ENCODE assay signal across 14 cellular contexts in the genomic region with DNA sequence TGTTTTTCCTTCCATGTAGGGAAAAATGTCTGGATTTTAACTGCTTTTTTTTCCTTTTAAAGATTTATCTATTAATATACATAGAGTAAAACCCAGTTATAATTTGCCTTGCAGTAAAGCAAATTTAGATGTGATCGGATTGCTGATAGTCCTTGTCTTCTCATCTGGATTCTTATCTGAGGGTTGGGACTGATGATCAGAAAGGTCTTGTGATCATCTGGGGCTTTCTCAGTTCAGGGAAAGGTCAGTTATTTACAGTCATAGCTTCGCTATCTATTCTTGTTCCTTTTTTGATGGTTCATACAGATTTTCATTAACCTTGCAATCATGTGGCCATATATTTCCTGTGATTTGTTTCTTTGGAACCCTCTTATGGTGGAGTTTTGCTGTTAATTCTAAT.
A peak's percentile ranks its signal among the peaks of the same experiment; 100 is the strongest.
DNase-seq lines count a peak whose midpoint lies in the region; ATAC-seq, FAIRE-seq and TF ChIP-seq lines count a peak whose summit lies in the region.
"Had no signal": no experiment of that assay in that cellular context is flagged by ENCODE, and none has a peak within 500 bp of the region (broad histone marks: within the 10 kb centered on the region; RNA-seq: fewer than 3 reads in every experiment).

No MANE protein-coding gene starts in this region.

- no peaks in the 10 kb centered on the region for H3K9me3 ChIP-seq in CD8-positive, alpha-beta memory T cell (ENCODE audit: low read length)
- H3K9me3 ChIP-seq: lower lobe of right lung had no signal

- POLR2A ChIA-PET in activated CD4-positive, alpha-beta T cell treated with anti-CD3 and anti-CD28 coated beads, Interleukin-2, amount 10 ng/mL, durations not matched to agents 7 days and 5 days (lab: Charles Lee): no interaction called here
- POLR2A ChIA-PET in HEK293T (lab: Yijun Ruan, JAX): no interaction called here
- POLR2A ChIA-PET in CD8-positive, alpha-beta memory T cell (lab: Charles Lee): no interaction called here

- H3K4me1 ChIP-seq in CD8-positive, alpha-beta memory T cell (ENCODE audit: insufficient read depth, low read length): no peaks in the 10 kb centered on the region
- H3K4me1 ChIP-seq: lower lobe of right lung had no signal

- no peak overlapping the region for H3K27ac ChIP-seq in CD8-positive, alpha-beta memory T cell (ENCODE audit: low read depth, low read length)
- H3K27ac ChIP-seq: cardiac muscle cell, KMS-11, lower lobe of right lung had no signal

- no peak overlapping the region for H3K27ac Mint-ChIP-seq in activated CD4-positive, alpha-beta T cell treated with anti-CD3 and anti-CD28 coated beads, Interleukin-2, amount 10 ng/mL, durations not matched to agents 7 days and 5 days
- no peak overlapping the region for H3K27ac Mint-ChIP-seq in CD8-positive, alpha-beta memory T cell
- H3K27ac Mint-ChIP-seq: stimulated activated effector memory CD8-positive, alpha-beta T cell treated with anti-CD3 and anti-CD28 coated beads, Interleukin-12 subunit alpha, Interleukin-12 subunit beta, amount 100 ng/mL, for 72 hours had no signal

- H3K4me3 ChIP-seq in choroid plexus epithelial cell (ENCODE audit: low read depth, low read length): no peak overlapping the region
- no peak overlapping the region for H3K4me3 ChIP-seq in CD8-positive, alpha-beta memory T cell (ENCODE audit: low read length)
- H3K4me3 ChIP-seq: cardiac muscle cell, lower lobe of right lung had no signal

- peak; percentile 77 for ATAC-seq in GM19463 (IDR thresholded peaks at IDR 0.05; ENCODE audit: unreplicated experiment)
- ATAC-seq in HG03103 (IDR thresholded peaks at IDR 0.05; ENCODE audit: low read depth, unreplicated experiment): peak; percentile 66
- ATAC-seq in GM19455 (IDR thresholded peaks at IDR 0.05; ENCODE audit: unreplicated experiment): no peak
- ATAC-seq: lower lobe of right lung; stimulated activated effector memory CD8-positive, alpha-beta T cell treated with anti-CD3 and anti-CD28 coated beads, Interleukin-12 subunit alpha, Interleukin-12 subunit beta, amount 100 ng/mL, for 72 hours had no signal

- DNase-seq in GM12892 (ENCODE audit: insufficient read length) (no peak), choroid plexus epithelial cell (ENCODE audit: low read depth) (peak; percentile 50), HEK293T (ENCODE audit: extremely low spot score) (no peak)
- DNase-seq in activated CD4-positive, alpha-beta T cell treated with anti-CD3 and anti-CD28 coated beads, Interleukin-2, amount 10 ng/mL, durations not matched to agents 7 days and 5 days: no peak
- DNase-seq in CD8-positive, alpha-beta memory T cell: no peak
- DNase-seq: AML-193, lower lobe of right lung, NCI-H2107 had no signal

- H3K4me1 Mint-ChIP-seq in activated CD4-positive, alpha-beta T cell treated with anti-CD3 and anti-CD28 coated beads, Interleukin-2, amount 10 ng/mL, durations not matched to agents 7 days and 5 days: no peaks in the 10 kb centered on the region
- no peaks in the 10 kb centered on the region for H3K4me1 Mint-ChIP-seq in CD8-positive, alpha-beta memory T cell
- H3K4me1 Mint-ChIP-seq: stimulated activated effector memory CD8-positive, alpha-beta T cell treated with anti-CD3 and anti-CD28 coated beads, Interleukin-12 subunit alpha, Interleukin-12 subunit beta, amount 100 ng/mL, for 72 hours had no signal

- no peaks in the 10 kb centered on the region for H3K36me3 ChIP-seq in CD8-positive, alpha-beta memory T cell (ENCODE audit: insufficient read depth, low read length)
- H3K36me3 ChIP-seq: cardiac muscle cell, lower lobe of right lung had no signal

- H3K9me3 Mint-ChIP-seq in activated CD4-positive, alpha-beta T cell treated with anti-CD3 and anti-CD28 coated beads, Interleukin-2, amount 10 ng/mL, durations not matched to agents 7 days and 5 days: peaks cover 4% of the 10 kb centered on the region
- H3K9me3 Mint-ChIP-seq in CD8-positive, alpha-beta memory T cell: no peaks in the 10 kb centered on the region
- H3K9me3 Mint-ChIP-seq: stimulated activated effector memory CD8-positive, alpha-beta T cell treated with anti-CD3 and anti-CD28 coated beads, Interleukin-12 subunit alpha, Interleukin-12 subunit beta, amount 100 ng/mL, for 72 hours had no signal

- peak; percentile 14 for FAIRE-seq in GM12892 (lab: Jason Lieb, UNC)

- no peak for TF ChIP-seq POLR2A in GM12892 (IDR thresholded peaks at IDR 0.05; ENCODE audit: low read depth, low read length)

- TF ChIP-seq CTCF in choroid plexus epithelial cell (conservative IDR thresholded peaks at IDR 0.05; ENCODE audit: low read depth, low read length): no peak

- no peaks in the 10 kb centered on the region for H3K27me3 ChIP-seq in CD8-positive, alpha-beta memory T cell (ENCODE audit: insufficient read depth, low read length, poor library complexity, severe bottlenecking)
- H3K27me3 ChIP-seq: cardiac muscle cell had no signal

- no peak overlapping the region for H3K4me3 Mint-ChIP-seq in activated CD4-positive, alpha-beta T cell treated with anti-CD3 and anti-CD28 coated beads, Interleukin-2, amount 10 ng/mL, durations not matched to agents 7 days and 5 days
- H3K4me3 Mint-ChIP-seq in CD8-positive, alpha-beta memory T cell: no peak overlapping the region
- H3K4me3 Mint-ChIP-seq: stimulated activated effector memory CD8-positive, alpha-beta T cell treated with anti-CD3 and anti-CD28 coated beads, Interleukin-12 subunit alpha, Interleukin-12 subunit beta, amount 100 ng/mL, for 72 hours had no signal

- H3K36me3 Mint-ChIP-seq in activated CD4-positive, alpha-beta T cell treated with anti-CD3 and anti-CD28 coated beads, Interleukin-2, amount 10 ng/mL, durations not matched to agents 7 days and 5 days (ENCODE audit: low read depth): peaks cover 1% of the 10 kb centered on the region
- H3K36me3 Mint-ChIP-seq in CD8-positive, alpha-beta memory T cell: peaks cover 0 to 3% (median 0%) of the 10 kb centered on the region in 3 donors
- H3K36me3 Mint-ChIP-seq: stimulated activated effector memory CD8-positive, alpha-beta T cell treated with anti-CD3 and anti-CD28 coated beads, Interleukin-12 subunit alpha, Interleukin-12 subunit beta, amount 100 ng/mL, for 72 hours had no signal

- H3K27me3 Mint-ChIP-seq in activated CD4-positive, alpha-beta T cell treated with anti-CD3 and anti-CD28 coated beads, Interleukin-2, amount 10 ng/mL, durations not matched to agents 7 days and 5 days: no peaks in the 10 kb centered on the region
- peaks cover 3 to 7% of the 10 kb centered on the region in 2 donors for H3K27me3 Mint-ChIP-seq in CD8-positive, alpha-beta memory T cell

- CTCF ChIA-PET in activated CD4-positive, alpha-beta T cell treated with anti-CD3 and anti-CD28 coated beads, Interleukin-2, amount 10 ng/mL, durations not matched to agents 7 days and 5 days (lab: Charles Lee): interaction anchor here (1.3 kb wide), 1 partner anchor 210 kb away, joined by 3 read pairs; no protein-coding TSS in a partner anchor
- CTCF ChIA-PET in HEK293T (lab: Yijun Ruan, JAX): no interaction called here
- CTCF ChIA-PET in CD8-positive, alpha-beta memory T cell (lab: Charles Lee): no interaction called here

TF ChIP-seq in HEK293T, 16 proteins besides CTCF, POLR2A, EP300 and RAD21:
- TF ChIP-seq, protein P1, sequence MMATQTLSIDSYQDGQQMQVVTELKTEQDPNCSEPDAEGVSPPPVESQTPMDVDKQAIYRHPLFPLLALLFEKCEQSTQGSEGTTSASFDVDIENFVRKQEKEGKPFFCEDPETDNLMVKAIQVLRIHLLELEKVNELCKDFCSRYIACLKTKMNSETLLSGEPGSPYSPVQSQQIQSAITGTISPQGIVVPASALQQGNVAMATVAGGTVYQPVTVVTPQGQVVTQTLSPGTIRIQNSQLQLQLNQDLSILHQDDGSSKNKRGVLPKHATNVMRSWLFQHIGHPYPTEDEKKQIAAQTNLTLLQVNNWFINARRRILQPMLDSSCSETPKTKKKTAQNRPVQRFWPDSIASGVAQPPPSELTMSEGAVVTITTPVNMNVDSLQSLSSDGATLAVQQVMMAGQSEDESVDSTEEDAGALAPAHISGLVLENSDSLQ (IDR thresholded peaks at IDR 0.05): no peak
- TF ChIP-seq TARDBP (IDR thresholded peaks at IDR 0.05) (no peak), ARNT (IDR thresholded peaks at IDR 0.05) (no peak), FOXK2 (IDR thresholded peaks at IDR 0.05) (no peak), HDGF (IDR thresholded peaks at IDR 0.05; ENCODE audit: borderline replicate concordance) (no peak), FOXM1 (IDR thresholded peaks at IDR 0.05; ENCODE audit: borderline replicate concordance) (no peak), NFRKB (IDR thresholded peaks at IDR 0.05) (no peak), FOXA1 (IDR thresholded peaks at IDR 0.05) (no peak), BHLHE40 (IDR thresholded peaks at IDR 0.05; ENCODE audit: borderline replicate concordance) (no peak), LEF1 (IDR thresholded peaks at IDR 0.05; ENCODE audit: borderline replicate concordance) (no peak)
